Comparison of ENCODE assay signal across 24 cellular contexts in the genomic region with DNA sequence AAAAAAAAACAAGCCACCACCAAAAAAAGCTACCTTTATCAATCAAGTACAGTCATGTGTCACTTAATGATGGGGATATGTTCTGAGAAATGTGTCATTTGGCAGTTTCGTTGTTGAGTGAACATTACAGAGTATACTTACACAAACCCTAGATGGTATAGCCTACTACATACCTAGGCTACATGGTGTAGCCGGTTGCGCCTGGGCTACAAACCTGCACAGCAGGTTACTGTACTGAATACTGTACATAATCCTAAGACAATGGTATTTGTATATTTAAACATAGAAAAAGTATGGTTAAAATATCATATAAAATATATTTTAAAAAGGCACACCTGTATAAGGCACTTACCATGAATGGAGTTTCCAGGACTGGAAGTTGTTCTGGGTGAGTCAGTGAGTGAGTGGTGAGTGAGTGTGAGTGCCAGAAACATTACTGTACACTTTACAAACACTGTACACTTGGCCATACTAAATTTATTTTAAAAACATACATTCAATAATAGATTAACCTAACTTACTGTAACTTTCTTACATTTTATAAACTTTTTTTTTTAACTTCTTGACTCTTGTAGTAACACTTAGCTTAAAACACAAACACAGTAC. TPM values are rescaled to one million over a fixed set of nuclear protein-coding genes. Genes with fewer than 3 reads are reported as not detected.
DNase-seq lines count a peak whose midpoint lies in the region; ATAC-seq and TF ChIP-seq lines count a peak whose summit lies in the region.
"Had no signal": no experiment of that assay in that cellular context is flagged by ENCODE, and none has a peak within 500 bp of the region (broad histone marks: within the 10 kb centered on the region; RNA-seq: fewer than 3 reads in every experiment).

No MANE protein-coding gene starts in this region.

- H2AFZ ChIP-seq in fibroblast of lung (ENCODE audit: low read length): no peak overlapping the region

- H3K4me2 ChIP-seq in fibroblast of lung (ENCODE audit: extremely low read depth, insufficient read depth, low read length): no peak overlapping the region
- H3K4me2 ChIP-seq: BLaER1 treated with 17β-estradiol and CSF1 and Interleukin-3, amounts not matched to agents 10 nM and 100 nM had no signal

- peaks cover 10% of the 10 kb centered on the region for H3K4me1 Mint-ChIP-seq in stimulated activated effector memory CD8-positive, alpha-beta T cell treated with anti-CD3 and anti-CD28 coated beads, Interleukin-12 subunit alpha, Interleukin-12 subunit beta, amount 100 ng/mL, for 72 hours
- H3K4me1 Mint-ChIP-seq: WTC11 had no signal

- peak; percentile 49 for ATAC-seq in RWPE2 (ENCODE audit: low read depth)
- peak; percentile 29 for ATAC-seq in stimulated activated effector memory CD8-positive, alpha-beta T cell treated with anti-CD3 and anti-CD28 coated beads, Interleukin-12 subunit alpha, Interleukin-12 subunit beta, amount 100 ng/mL, for 72 hours
- no peak for ATAC-seq in HG03342 (IDR thresholded peaks at IDR 0.05; ENCODE audit: unreplicated experiment)
- ATAC-seq in psoas muscle: no peak
- ATAC-seq: activated CD8-positive, alpha-beta T cell treated with anti-CD3 and anti-CD28 coated beads, Interleukin-2, amount 10 ng/mL, durations not matched to agents 7 days and 5 days; activated T-cell treated with anti-CD3 and anti-CD28 coated beads, Interleukin-2, amount 50 U/mL, for 4 hours; body of pancreas; heart left ventricle; lower lobe of right lung; WTC11 had no signal

- H3K36me3 ChIP-seq in RWPE2 (ENCODE audit: low read depth): peaks cover 53% of the 10 kb centered on the region
- H3K36me3 ChIP-seq in fibroblast of lung (ENCODE audit: control insufficient read depth, insufficient read depth, low read length): peaks cover 2% of the 10 kb centered on the region
- peaks cover 2 to 20% of the 10 kb centered on the region in 2 donors for H3K36me3 ChIP-seq in psoas muscle (ENCODE audit: insufficient read depth in 1 of 2, low read depth in 1 of 2)
- H3K36me3 ChIP-seq: ovary had no signal

- H3K4me3 ChIP-seq in RWPE2 (ENCODE audit: severe bottlenecking) (no peak overlapping the region), fibroblast of lung (replicated peaks in 1 of 4; ENCODE audit: control extremely low read depth in 1 of 4, insufficient read depth in 1 of 4, low read depth in 3 of 4, low read length in 4 of 4) (no peak overlapping the region), psoas muscle (no peak overlapping the region)
- H3K4me3 ChIP-seq: BLaER1 treated with 17β-estradiol and CSF1 and Interleukin-3, amounts not matched to agents 10 nM and 100 nM; body of pancreas; heart left ventricle; lower lobe of right lung; ovary had no signal

- H3K9me3 ChIP-seq in RWPE2 (ENCODE audit: severe bottlenecking) (no peaks in the 10 kb centered on the region), fibroblast of lung (ENCODE audit: control insufficient read depth, insufficient read depth, low read depth, low read length) (no peaks in the 10 kb centered on the region), psoas muscle (no peaks in the 10 kb centered on the region)
- H3K9me3 ChIP-seq: body of pancreas, heart left ventricle, lower lobe of right lung, ovary had no signal

- no peak overlapping the region for H3K27ac Mint-ChIP-seq in stimulated activated effector memory CD8-positive, alpha-beta T cell treated with anti-CD3 and anti-CD28 coated beads, Interleukin-12 subunit alpha, Interleukin-12 subunit beta, amount 100 ng/mL, for 72 hours
- H3K27ac Mint-ChIP-seq: activated CD8-positive, alpha-beta T cell treated with anti-CD3 and anti-CD28 coated beads, Interleukin-2, amount 10 ng/mL, durations not matched to agents 7 days and 5 days; activated naive CD4-positive, alpha-beta T cell treated with anti-CD3 and anti-CD28 coated beads, Interleukin-2, amount 50 U/mL, for 24 hours; WTC11 had no signal

- WGBS in psoas muscle, 3 donors: 95 to 98% (median 98%) methylated on average over 3 of the region's 3 CpGs

- H3K27me3 ChIP-seq in RWPE2 (ENCODE audit: insufficient read depth, poor library complexity, severe bottlenecking): no peaks in the 10 kb centered on the region
- no peaks in the 10 kb centered on the region for H3K27me3 ChIP-seq in fibroblast of lung (ENCODE audit: control insufficient read depth, insufficient read depth, low read length)
- H3K27me3 ChIP-seq in psoas muscle (ENCODE audit: insufficient read depth in 3 of 3, low read length in 2 of 3): no peaks in the 10 kb centered on the region
- H3K27me3 ChIP-seq: BLaER1 treated with 17β-estradiol and CSF1 and Interleukin-3, amounts not matched to agents 10 nM and 100 nM; body of pancreas; heart left ventricle; ovary had no signal

- H3K9ac ChIP-seq in fibroblast of lung (ENCODE audit: insufficient read depth, low read length): no peak overlapping the region
- H3K9ac ChIP-seq: BLaER1 treated with 17β-estradiol and CSF1 and Interleukin-3, amounts not matched to agents 10 nM and 100 nM had no signal

- H4K20me1 ChIP-seq in fibroblast of lung (ENCODE audit: control insufficient read depth, extremely low read depth, insufficient read depth, low read length): no peaks in the 10 kb centered on the region

- H3K9me3 Mint-ChIP-seq in stimulated activated effector memory CD8-positive, alpha-beta T cell treated with anti-CD3 and anti-CD28 coated beads, Interleukin-12 subunit alpha, Interleukin-12 subunit beta, amount 100 ng/mL, for 72 hours: no peaks in the 10 kb centered on the region
- H3K9me3 Mint-ChIP-seq: activated naive CD4-positive, alpha-beta T cell treated with anti-CD3 and anti-CD28 coated beads, Interleukin-2, amount 50 U/mL, for 24 hours; activated T-cell treated with anti-CD3 and anti-CD28 coated beads, Interleukin-2, amount 50 U/mL, for 4 hours; WTC11 had no signal

- TF ChIP-seq CTCF in RWPE2 (IDR thresholded peaks at IDR 0.05; ENCODE audit: poor library complexity, severe bottlenecking) (no peak), fibroblast of lung (conservative IDR thresholded peaks at IDR 0.05 in 1 of 2, IDR thresholded peaks at IDR 0.05 in 1 of 2; ENCODE audit: low read depth in 1 of 2, low read length in 2 of 2) (no peak), psoas muscle (IDR thresholded peaks at IDR 0.05) (no peak)

- H3K79me2 ChIP-seq in fibroblast of lung (ENCODE audit: control insufficient read depth, insufficient read depth, low read length): peaks cover 5% of the 10 kb centered on the region

- H3K4me3 Mint-ChIP-seq in stimulated activated effector memory CD8-positive, alpha-beta T cell treated with anti-CD3 and anti-CD28 coated beads, Interleukin-12 subunit alpha, Interleukin-12 subunit beta, amount 100 ng/mL, for 72 hours: no peak overlapping the region
- H3K4me3 Mint-ChIP-seq: activated CD8-positive, alpha-beta T cell treated with anti-CD3 and anti-CD28 coated beads, Interleukin-2, amount 10 ng/mL, durations not matched to agents 7 days and 5 days; activated naive CD4-positive, alpha-beta T cell treated with anti-CD3 and anti-CD28 coated beads, Interleukin-2, amount 50 U/mL, for 24 hours; activated T-cell treated with anti-CD3 and anti-CD28 coated beads, Interleukin-2, amount 50 U/mL, for 4 hours; WTC11 had no signal

- DNase-seq in DMS53 (lab: John Stamatoyannopoulos, UW) (peak; percentile 17), DMS53 treated with DMSO at 0.1 percent for 48 hours (lab: John Stamatoyannopoulos, UW; ENCODE audit: unreplicated experiment) (no peak), RWPE2 (ENCODE audit: low spot score) (no peak), fibroblast of lung (ENCODE audit: low read depth in 2 of 2) (peak; percentile 34 to 72), putamen (ENCODE audit: low spot score) (no peak), psoas muscle (no peak)
- DNase-seq in stimulated activated effector memory CD8-positive, alpha-beta T cell treated with anti-CD3 and anti-CD28 coated beads, Interleukin-12 subunit alpha, Interleukin-12 subunit beta, amount 100 ng/mL, for 72 hours (ENCODE audit: low spot score in 2 of 2): no peak
- DNase-seq: activated CD8-positive, alpha-beta T cell treated with anti-CD3 and anti-CD28 coated beads, Interleukin-2, amount 10 ng/mL, durations not matched to agents 7 days and 5 days; activated T-cell treated with anti-CD3 and anti-CD28 coated beads, Interleukin-2, amount 50 U/mL, for 4 hours; body of pancreas; cortex of kidney; heart left ventricle; lower lobe of right lung; NCI-H1694; NCI-H446; ovary; Right ventricle myocardium superior; stimulated activated CD4-positive, alpha-beta T cell treated with anti-CD3 and anti-CD28 coated beads, Interleukin-4, amount 100 ng/mL, for 1 hour; substantia nigra had no signal

- H3K4me1 ChIP-seq in RWPE2 (ENCODE audit: insufficient read depth, poor library complexity, severe bottlenecking): peaks cover 73% of the 10 kb centered on the region
- H3K4me1 ChIP-seq in fibroblast of lung (ENCODE audit: control insufficient read depth, extremely low read depth, insufficient read depth, low read length): peaks cover 4% of the 10 kb centered on the region
- H3K4me1 ChIP-seq in psoas muscle: peaks cover 4% of the 10 kb centered on the region
- H3K4me1 ChIP-seq: body of pancreas had no signal

- peaks cover 14% of the 10 kb centered on the region for H3K36me3 Mint-ChIP-seq in stimulated activated effector memory CD8-positive, alpha-beta T cell treated with anti-CD3 and anti-CD28 coated beads, Interleukin-12 subunit alpha, Interleukin-12 subunit beta, amount 100 ng/mL, for 72 hours
- H3K36me3 Mint-ChIP-seq: WTC11 had no signal

- intact Hi-C loops in psoas muscle (cut with DNase I): no loop called here

- H3K27ac ChIP-seq in RWPE2 (ENCODE audit: poor library complexity, severe bottlenecking) (peak overlapping the region; percentile 90), fibroblast of lung (ENCODE audit: insufficient read depth, low read length) (no peak overlapping the region), psoas muscle (no peak overlapping the region)
- H3K27ac ChIP-seq: 22Rv1; BLaER1 treated with 17β-estradiol and CSF1 and Interleukin-3, amounts not matched to agents 10 nM and 100 nM; body of pancreas; heart left ventricle; lower lobe of right lung; ovary had no signal

RNA-seq across cellular contexts. Expression of a gene that starts 25.9 kb away (rescaled TPM):
- total RNA-seq in fibroblast of lung: 3.6 and 4.0 TPM in 2 replicates
- polyA plus RNA-seq in fibroblast of lung: 2.2 and 4.8 TPM in 2 replicates
- 3.7 and 7.7 TPM in 2 replicates for polyA plus RNA-seq in fibroblast of lung (2012)
- polyA minus RNA-seq in fibroblast of lung (ENCODE audit: low replicate concordance): 4.8 and 5.4 TPM in 2 replicates
- total RNA-seq in psoas muscle: 1 to 10 TPM; 5.8 to 8.0 (median 6.7) TPM
- polyA plus RNA-seq in psoas muscle: 1 to 10 TPM; 4.4 to 6.4 (median 4.6) TPM

RNA-seq across cellular contexts. Expression of a gene that starts 27.7 kb away (rescaled TPM):
- total RNA-seq in fibroblast of lung (12.6 and 20.8 TPM in 2 replicates), psoas muscle (10 to 100 TPM in 1 of 4 donors, 1 to 10 TPM in 3; 7.1 to 10.3 (median 8.1) TPM)
- polyA plus RNA-seq in fibroblast of lung (2.8 and 3.8 TPM in 2 replicates), psoas muscle (1 to 10 TPM; 2.4 to 5.3 (median 2.9) TPM)
- polyA plus RNA-seq in fibroblast of lung (2012): 7.5 TPM in 2 replicates
- 79.2 and 109 TPM in 2 replicates for polyA minus RNA-seq in fibroblast of lung (ENCODE audit: low replicate concordance)

RNA-seq across cellular contexts. Expression of a gene that starts 36.7 kb away (rescaled TPM):
- 0.99 and 1.3 TPM in 2 replicates for total RNA-seq in fibroblast of lung
- polyA plus RNA-seq in fibroblast of lung: 1.2 TPM in 2 replicates
- 0.77 and 1.2 TPM in 2 replicates for polyA plus RNA-seq in fibroblast of lung (2012)
- not detected in 2 replicates for polyA minus RNA-seq in fibroblast of lung (ENCODE audit: low replicate concordance)
- total RNA-seq in psoas muscle: 1 to 10 TPM; 1.2 to 4.3 (median 1.7) TPM
- 1 to 10 TPM; 1.1 to 2.2 (median 1.4) TPM for polyA plus RNA-seq in psoas muscle

Comparison
In these comparisons a context has a peak if more than half of its experiments do, and no peak if none do; other contexts are left out.
1. DNase-seq: peak in DMS53 (single experiment) and fibroblast of lung (2 of 2); none in DMS53 treated with DMSO at 0.1 percent for 48 hours (single experiment), RWPE2 (single experiment), stimulated activated effector memory CD8-positive, alpha-beta T cell treated with anti-CD3 and anti-CD28 coated beads, Interleukin-12 subunit alpha, Interleukin-12 subunit beta, amount 100 ng/mL, for 72 hours (0 of 2), putamen (single experiment) and psoas muscle (0 of 2).
2. ATAC-seq: peak in RWPE2 (single experiment) and stimulated activated effector memory CD8-positive, alpha-beta T cell treated with anti-CD3 and anti-CD28 coated beads, Interleukin-12 subunit alpha, Interleukin-12 subunit beta, amount 100 ng/mL, for 72 hours (single experiment); none in HG03342 (single experiment) and psoas muscle (0 of 4).